In the genomic region with DNA sequence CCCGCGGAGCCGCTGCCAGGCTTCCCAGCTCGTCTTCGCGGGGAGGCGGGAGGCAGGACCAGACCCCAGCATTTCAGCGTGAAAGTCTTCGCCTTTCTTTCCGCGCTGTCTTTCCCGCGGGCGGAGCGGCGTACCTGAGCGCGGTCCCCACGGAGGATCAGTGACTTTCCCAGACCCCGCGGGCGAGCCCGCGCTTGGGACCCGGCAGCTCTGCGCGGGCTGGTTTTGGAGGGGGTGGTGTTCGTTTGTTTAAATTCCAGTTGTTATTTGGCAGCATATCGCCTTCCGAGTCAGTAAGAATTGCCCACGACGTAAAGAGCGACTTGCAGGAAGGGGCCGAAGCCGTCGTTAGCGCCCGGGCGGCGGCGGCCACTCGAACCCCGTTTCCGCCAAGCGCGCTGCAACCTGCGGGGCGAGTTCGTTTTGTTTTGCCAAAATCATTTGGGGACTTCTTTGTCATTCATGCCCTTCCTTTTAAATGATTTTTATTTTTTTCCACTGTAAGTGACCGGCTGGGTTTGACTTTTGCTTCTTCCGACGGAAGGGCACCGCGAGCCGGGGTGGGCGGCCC, we compare ENCODE assay signal across 9 cellular contexts.
DNase-seq lines count a peak whose midpoint lies in the region; ATAC-seq and TF ChIP-seq lines count a peak whose summit lies in the region.
"Had no signal": no experiment of that assay in that cellular context is flagged by ENCODE, and none has a peak within 500 bp of the region (broad histone marks: within the 10 kb centered on the region; RNA-seq: fewer than 3 reads in every experiment).

No MANE protein-coding gene starts in this region.

- no peak overlapping the region for H3K27ac ChIP-seq in spleen

- H3K36me3 Mint-ChIP-seq in activated T-helper 17 cell treated with anti-CD3 and anti-CD28 coated beads, Interleukin-2, amount 50 U/mL, for 72 hours (ENCODE audit: low read depth) = no peaks in the 10 kb centered on the region

- H3K27ac Mint-ChIP-seq in activated T-helper 17 cell treated with anti-CD3 and anti-CD28 coated beads, Interleukin-2, amount 50 U/mL, for 72 hours = no peak overlapping the region
- H3K27ac Mint-ChIP-seq: activated naive CD4-positive, alpha-beta T cell treated with anti-CD3 and anti-CD28 coated beads, Interleukin-2, amount 50 U/mL, for 72 hours had no signal

- intact Hi-C loops in spleen (cut with DNase I; ENCODE audit: low total_unique reads) = no loop called here

- H3K4me3 ChIP-seq in GM12875 (ENCODE audit: low read depth, low read length) = peak overlapping the region; percentile 16
- peak overlapping the region; percentile 48 for H3K4me3 ChIP-seq in iPS-15b (ENCODE audit: low read depth, low read length)
- H3K4me3 ChIP-seq in spleen = peak overlapping the region; percentile 21 to 65 (median 36)

- H3K4me3 Mint-ChIP-seq in activated T-helper 17 cell treated with anti-CD3 and anti-CD28 coated beads, Interleukin-2, amount 50 U/mL, for 72 hours = peak overlapping the region; percentile 64

- no peak overlapping the region for H3K9ac ChIP-seq in iPS-15b (ENCODE audit: low read depth, low read length)

- TF ChIP-seq CTCF in GM12875 (IDR thresholded peaks at IDR 0.05; ENCODE audit: borderline replicate concordance, insufficient read depth, low read depth, low read length) = no peak
- TF ChIP-seq CTCF in spleen (IDR thresholded peaks at IDR 0.05 in 8 of 11, conservative IDR thresholded peaks at IDR 0.05 in 3 of 11) = no peak

- no peak for ATAC-seq in activated T-helper 17 cell treated with anti-CD3 and anti-CD28 coated beads, Interleukin-2, amount 50 U/mL, for 72 hours (replicated peaks)
- ATAC-seq in HG02571 (IDR thresholded peaks at IDR 0.05; ENCODE audit: unreplicated experiment) (no peak), GM19395 (IDR thresholded peaks at IDR 0.05; ENCODE audit: unreplicated experiment) (no peak)

- peaks cover 5% of the 10 kb centered on the region for H3K4me1 Mint-ChIP-seq in activated T-helper 17 cell treated with anti-CD3 and anti-CD28 coated beads, Interleukin-2, amount 50 U/mL, for 72 hours

- H3K4me1 ChIP-seq in iPS-15b (ENCODE audit: control insufficient read depth, insufficient read depth, low read length) (peaks cover 32% of the 10 kb centered on the region), spleen (peaks cover 0 to 23% (median 14%) of the 10 kb centered on the region in 6 donors)

- H3K36me3 ChIP-seq in iPS-15b (ENCODE audit: control insufficient read depth, insufficient read depth, low read length) = no peaks in the 10 kb centered on the region
- H3K36me3 ChIP-seq in spleen = no peaks in the 10 kb centered on the region

- H3K9me3 ChIP-seq in iPS-15b (ENCODE audit: control insufficient read depth, insufficient read depth, low read length) (no peaks in the 10 kb centered on the region), spleen (no peaks in the 10 kb centered on the region)

- 3 to 5% (median 4%) methylated on average over 52 to 56 of the region's 56 CpGs for WGBS in spleen, 5 donors

- H3K27me3 ChIP-seq in iPS-15b (ENCODE audit: control insufficient read depth, insufficient read depth, low read length) (peaks cover 50% of the 10 kb centered on the region), spleen (replicated peaks in 1 of 7) (peaks cover 0 to 77% (median 36%) of the 10 kb centered on the region in 7 donors)

- DNase-seq in spleen (no peak), SW480 (ENCODE audit: low spot score) (no peak), HuH-7 (ENCODE audit: low spot score) (no peak)

- TF ChIP-seq POLR2A in spleen (IDR thresholded peaks at IDR 0.05) = no peak

- H3K9me3 Mint-ChIP-seq in activated T-helper 17 cell treated with anti-CD3 and anti-CD28 coated beads, Interleukin-2, amount 50 U/mL, for 72 hours = no peaks in the 10 kb centered on the region
- H3K9me3 Mint-ChIP-seq: activated naive CD4-positive, alpha-beta T cell treated with anti-CD3 and anti-CD28 coated beads, Interleukin-2, amount 50 U/mL, for 72 hours had no signal

- H3K27me3 Mint-ChIP-seq in activated T-helper 17 cell treated with anti-CD3 and anti-CD28 coated beads, Interleukin-2, amount 50 U/mL, for 72 hours = peaks cover 42% of the 10 kb centered on the region
